Comparison of ENCODE assay signal across 23 cellular contexts in the genomic region with DNA sequence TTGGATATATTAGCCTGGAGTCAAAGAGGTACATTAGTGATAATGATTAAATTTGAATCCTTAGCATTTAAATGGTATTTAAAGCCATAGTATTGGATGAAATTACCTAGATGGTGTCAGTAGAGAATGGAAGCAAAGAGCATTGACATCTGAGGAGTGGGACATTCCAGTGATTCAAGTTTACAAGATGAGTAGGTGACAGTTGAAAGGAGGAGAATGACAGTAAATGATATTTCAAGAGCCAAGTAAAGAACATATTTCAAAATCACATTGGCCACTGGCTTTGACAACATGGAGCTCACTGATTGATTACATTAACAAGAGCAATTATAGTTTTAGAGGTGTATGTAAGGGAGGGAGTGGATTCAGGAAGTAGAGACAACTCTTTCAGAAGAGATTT.
"Had no signal": no experiment of that assay in that cellular context is flagged by ENCODE, and none has a peak within 500 bp of the region (broad histone marks: within the 10 kb centered on the region; RNA-seq: fewer than 3 reads in every experiment).

No MANE protein-coding gene starts in this region.

- ATAC-seq: HepG2, Right ventricle myocardium inferior, SK-N-SH treated with all-trans-retinoic acid at 6 μM for 48 hours had no signal

- FAIRE-seq: HepG2 had no signal

- DNase-seq: IMR-90, Kasumi-1, MM.1S, NCI-H1092 treated with DMSO at 0.1 percent for 48 hours, NCI-H1436, NCI-H187, NCI-H2029, NCI-H2081 treated with DMSO at 0.1 percent for 48 hours, NCI-H2171, NCI-H226, NCI-H446, NCI-H510A, NCI-H524 treated with DMSO at 0.1 percent for 48 hours, NCI-H69, NCI-H774, OCI-M1, PC-9, Peyer's patch, SHP77 treated with DMSO at 0.1 percent for 48 hours, SJCRH30 had no signal
